Comparison of ENCODE assay signal across 12 cellular contexts in genomic region chr9:134525070-134525815, GRCh38.
"Had no signal": no experiment of that assay in that cellular context is flagged by ENCODE, and none has a peak within 500 bp of the region (broad histone marks: within the 10 kb centered on the region; RNA-seq: fewer than 3 reads in every experiment).

No MANE protein-coding gene starts in this region.

- H3K36me3 ChIP-seq: prostate gland, spleen had no signal

- DNase-seq: activated CD4-positive, alpha-beta T cell treated with anti-CD3 and anti-CD28 coated beads, Interleukin-2, amount 10 ng/mL, durations not matched to agents 7 days and 5 days; activated CD4-positive, CD25-positive, alpha-beta regulatory T cell; activated naive CD4-positive, alpha-beta T cell treated with Interleukin-2 at 50 U/mL for 16 hours; activated T-cell treated with anti-CD3 and anti-CD28 coated beads, Interleukin-2, amount 50 U/mL, for 48 hours; hypothalamus; spleen; stimulated activated CD4-positive, alpha-beta T cell treated with anti-CD3 and anti-CD28 coated beads, Interleukin-1b, Interleukin-23, amount 100 ng/mL, for 48 hours; stimulated activated naive CD4-positive, alpha-beta T cell had no signal

- H3K27ac ChIP-seq: body of pancreas, prostate gland, spleen had no signal

- H3K4me1 ChIP-seq: body of pancreas, prostate gland, spleen had no signal

- H3K4me3 ChIP-seq: body of pancreas, lung, prostate gland, spleen had no signal

- H3K27me3 ChIP-seq: body of pancreas had no signal

- ATAC-seq: naive thymus-derived CD8-positive, alpha-beta T cell had no signal

- H3K9me3 ChIP-seq: body of pancreas, prostate gland had no signal
